10 cellular contexts compared by ENCODE assay signal in genomic region chr20:32110727-32111126, GRCh38. TPM values are rescaled to one million over a fixed set of nuclear protein-coding genes. Genes with fewer than 3 reads are reported as not detected.
A peak's percentile ranks its signal among the peaks of the same experiment; 100 is the strongest.
DNase-seq lines count a peak whose midpoint lies in the region; ATAC-seq, FAIRE-seq and TF ChIP-seq lines count a peak whose summit lies in the region.
"Had no signal": no experiment of that assay in that cellular context is flagged by ENCODE, and none has a peak within 500 bp of the region (broad histone marks: within the 10 kb centered on the region; RNA-seq: fewer than 3 reads in every experiment).

No MANE protein-coding gene starts in this region.

- 91% methylated on average over 3 of the region's 3 CpGs for WGBS in A549 (ENCODE audit: missing lambda C conversion rate)

- H3K9ac ChIP-seq in HUES48 (ENCODE audit: low read depth, low read length): peak overlapping the region; percentile 99; the same call in 1 of the 2 replicates

- BruUV-seq in MCF 10A (replicated peaks; lab: Mats Ljungman, UMichigan): TSS peak; percentile 41

- no peaks in the 10 kb centered on the region for H3K9me3 Mint-ChIP-seq in MCF 10A (ENCODE audit: unreplicated experiment)
- no peaks in the 10 kb centered on the region for H3K9me3 Mint-ChIP-seq in mesothelial cell of epicardium

- DNase-seq in A549 (ENCODE audit: low read depth in 1 of 2, low spot score in 1 of 2): no peak
- no peak for DNase-seq in MCF 10A (ENCODE audit: unreplicated experiment)
- no peak for DNase-seq in mesothelial cell of epicardium (ENCODE audit: low spot score in 2 of 2, unreplicated experiment in 2 of 2)
- no peak for DNase-seq in NCI-H345 (lab: John Stamatoyannopoulos, UW)
- no peak for DNase-seq in G401 (ENCODE audit: low spot score)
- DNase-seq: activated CD4-positive, CD25-positive, alpha-beta regulatory T cell treated with anti-CD3 and anti-CD28 coated beads, Interleukin-2, amount 50 U/mL, for 72 hours had no signal

- H3K27me3 Mint-ChIP-seq in MCF 10A (ENCODE audit: insufficient read depth, unreplicated experiment) (no peaks in the 10 kb centered on the region), mesothelial cell of epicardium (ENCODE audit: low read depth) (peaks cover 6% of the 10 kb centered on the region)

- H3K4me1 Mint-ChIP-seq in MCF 10A (ENCODE audit: insufficient read depth, unreplicated experiment) (peaks cover 38% of the 10 kb centered on the region), mesothelial cell of epicardium (peaks cover 17% of the 10 kb centered on the region)

- H3K4me3 Mint-ChIP-seq in MCF 10A (ENCODE audit: unreplicated experiment) (peak overlapping the region; percentile 76), mesothelial cell of epicardium (peak overlapping the region; percentile 98)

- FAIRE-seq in A549 (lab: Jason Lieb, UNC): no peak
- FAIRE-seq: islet of Langerhans had no signal

- intact Hi-C loops in MCF 10A (cut with micrococcal nuclease): no loop called here

- in situ Hi-C loops in G401 (cut with HindIII; ENCODE audit: low sequenced_read_pairs): no loop called here

- POLR2A ChIA-PET in A549 (lab: Yijun Ruan, JAX) (no interaction called here), MCF 10A (lab: Yijun Ruan, JAX) (interaction anchor here (0.5 to 3.0 kb wide), 4 partner anchors 8 to 517 kb away, joined by 3 to 23 read pairs (median 8); no protein-coding TSS in a partner anchor)

- no peak for ATAC-seq in A549
- no peak for ATAC-seq in HG02571 (IDR thresholded peaks at IDR 0.05; ENCODE audit: unreplicated experiment)
- ATAC-seq in GM18868 (IDR thresholded peaks at IDR 0.05; ENCODE audit: unreplicated experiment): no peak

- TF ChIP-seq EP300 in A549 (IDR thresholded peaks at IDR 0.05): no peak

- peaks cover 31% of the 10 kb centered on the region for H3K36me3 Mint-ChIP-seq in MCF 10A (ENCODE audit: insufficient read depth, unreplicated experiment)
- no peaks in the 10 kb centered on the region for H3K36me3 Mint-ChIP-seq in mesothelial cell of epicardium

- peak overlapping the region; percentile 99 for H3K27ac Mint-ChIP-seq in MCF 10A (ENCODE audit: low read depth, unreplicated experiment)
- H3K27ac Mint-ChIP-seq in mesothelial cell of epicardium: peak overlapping the region; percentile 100

- no peak for TF ChIP-seq RAD21 in A549 (conservative IDR thresholded peaks at IDR 0.05 in 1 of 2, IDR thresholded peaks at IDR 0.05 in 1 of 2)

- H3K27ac ChIP-seq in A549: peak overlapping the region; percentile 98 to 99; a peak in 5 of 6 replicates
- H3K27ac ChIP-seq in HUES48 (ENCODE audit: low read depth, low read length): no peak overlapping the region

- no peaks in the 10 kb centered on the region for H3K27me3 ChIP-seq in HUES48 (ENCODE audit: control insufficient read depth, insufficient read depth, low read length)

- peak overlapping the region; percentile 93 for H3K4me2 ChIP-seq in A549

- CTCF ChIA-PET in A549 (lab: Yijun Ruan, JAX) (interaction anchor here (1.0 to 1.9 kb wide), 3 partner anchors 8 to 32 kb away, joined by 4 to 5 read pairs (median 5); no protein-coding TSS in a partner anchor), MCF 10A (lab: Yijun Ruan, JAX) (interaction anchor here (0.8 to 5.2 kb wide), 4 partner anchors 19 to 288 kb away, joined by 3 to 37 read pairs (median 3); no protein-coding TSS in a partner anchor)

- peak overlapping the region; percentile 78 for H3K4me3 ChIP-seq in A549
- peak overlapping the region; percentile 88 for H3K4me3 ChIP-seq in HUES48 (ENCODE audit: low read depth, low read length)

- peaks cover 5% of the 10 kb centered on the region; the same call in 1 of the 2 replicates for H3K36me3 ChIP-seq in HUES48 (ENCODE audit: control insufficient read depth, insufficient read depth, low read length)

- no peaks in the 10 kb centered on the region for H3K9me3 ChIP-seq in A549
- no peaks in the 10 kb centered on the region for H3K9me3 ChIP-seq in HUES48 (ENCODE audit: control insufficient read depth, insufficient read depth, low read length)

- no peak for TF ChIP-seq POLR2A in A549 (IDR thresholded peaks at IDR 0.05; ENCODE audit: low read length)

- TF ChIP-seq CTCF in A549 (IDR thresholded peaks at IDR 0.05) (no peak), MCF 10A (IDR thresholded peaks at IDR 0.05; ENCODE audit: unreplicated experiment) (no peak), mesothelial cell of epicardium (IDR thresholded peaks at IDR 0.05; ENCODE audit: unreplicated experiment) (no peak)

- H3K4me1 ChIP-seq in A549 (peaks cover 10% of the 10 kb centered on the region; the same call in 2 of the 3 replicates), HUES48 (ENCODE audit: control insufficient read depth, insufficient read depth, low read length) (peaks cover 6% of the 10 kb centered on the region; the same call in 1 of the 2 replicates)

TF ChIP-seq in A549, 52 proteins besides CTCF, POLR2A, EP300 and RAD21:
- TF ChIP-seq SREBF2 (IDR thresholded peaks at IDR 0.05) (no peak), MAFK (IDR thresholded peaks at IDR 0.05; ENCODE audit: partially characterized antibody) (peak; percentile 51), HOXB13 (CRISPR knock-in tag; IDR thresholded peaks at IDR 0.05; ENCODE audit: low read depth) (no peak), TP53 (CRISPR knock-in tag; IDR thresholded peaks at IDR 0.05) (no peak)

RNA-seq across cellular contexts. Expression of gene TM9SF4, which starts 1.2 kb away (rescaled TPM):
- 60.0 and 72.8 TPM in 2 replicates for polyA plus RNA-seq in A549 (2011; rRNA removed)
- 33.8 and 40.8 TPM in 2 replicates for polyA plus RNA-seq in A549 (2012; cell fraction: cytosol; rRNA removed)
- 68.7 and 75.1 TPM in 2 replicates for polyA plus RNA-seq in A549 (2012; cell fraction: nucleus; rRNA removed)
- 40.3 to 52.3 TPM (median 51.4 TPM) in 3 replicates for polyA plus RNA-seq in A549 (2017; fragmentation: RNase III; extraction: RNeasy Plus Mini Kit Qiagen cat#74134 plus additional on column Dnase treatment)
- polyA minus RNA-seq in A549 (2011; rRNA and poly(A)+ RNA removed): 94.5 and 111 TPM in 2 replicates
- total RNA-seq in MCF 10A (2022): 50.6 and 52.3 TPM in 2 replicates
- total RNA-seq in mesothelial cell of epicardium: 77.8 to 82.2 TPM (median 80.2 TPM) in 3 replicates
- 8.2 and 9.7 TPM in 2 replicates for total RNA-seq in G401 (2014; rRNA removed; shearing (Covaris generic))

RNA-seq across cellular contexts. Expression of gene HCK, which starts 58.7 kb away (rescaled TPM):
- polyA plus RNA-seq in A549 (2011; rRNA removed) (0.06 and 0.07 TPM in 2 replicates), A549 (2017; fragmentation: RNase III; extraction: RNeasy Plus Mini Kit Qiagen cat#74134 plus additional on column Dnase treatment) (0.07 TPM in 1 of 3 replicates, not detected in the others)
- polyA plus RNA-seq in A549 (2012; cell fraction: cytosol; rRNA removed): not detected in 2 replicates
- polyA plus RNA-seq in A549 (2012; cell fraction: nucleus; rRNA removed): 0.05 TPM in 1 of 2 replicates, not detected in the other
- 0.15 and 0.25 TPM in 2 replicates for polyA minus RNA-seq in A549 (2011; rRNA and poly(A)+ RNA removed)
- total RNA-seq in MCF 10A (2022) (not detected in 2 replicates), mesothelial cell of epicardium (not detected in 3 replicates)
- 0.12 and 0.41 TPM in 2 replicates for total RNA-seq in G401 (2014; rRNA removed; shearing (Covaris generic))
